28 cellular contexts compared by ENCODE assay signal in genomic region chr2:42300527-42300926, GRCh38.
"Had no signal": no experiment of that assay in that cellular context is flagged by ENCODE, and none has a peak within 500 bp of the region (broad histone marks: within the 10 kb centered on the region; RNA-seq: fewer than 3 reads in every experiment).

No MANE protein-coding gene starts in this region.

- H3K9me3 ChIP-seq: left ventricle myocardium inferior, neutrophil, psoas muscle, suprapubic skin, thoracic aorta, tibial artery, upper lobe of right lung had no signal

- FAIRE-seq: urothelium cell line had no signal

- H3K9ac ChIP-seq: neural progenitor cell, parathyroid adenoma had no signal

- H3K9me3 Mint-ChIP-seq: mesothelial cell of epicardium; naive B cell; natural killer cell; nephron progenitor cell; neural progenitor cell; stimulated activated naive B cell treated with anti-CD40 and anti-IgM and Interleukin-4, amounts not matched to agents 10 μg/mL and 1 μg/mL and 100 μg/mL, for 72 hours; stimulated activated naive CD8-positive, alpha-beta T cell treated with anti-CD3 and anti-CD28 coated beads, Interleukin-15, Interleukin-2, amounts not matched to agents 100 ng/mL and 50 ng/mL, for 24 hours had no signal

- ATAC-seq: natural killer cell; psoas muscle; sciatic nerve; stimulated activated naive B cell treated with anti-CD40 and anti-IgM and Interleukin-4, amounts not matched to agents 10 μg/mL and 1 μg/mL and 100 μg/mL, for 72 hours; upper lobe of right lung had no signal

- H3K27me3 Mint-ChIP-seq: naive B cell; stimulated activated naive B cell treated with anti-CD40 and anti-IgM and Interleukin-4, amounts not matched to agents 10 μg/mL and 1 μg/mL and 100 μg/mL, for 72 hours; stimulated activated naive CD8-positive, alpha-beta T cell treated with anti-CD3 and anti-CD28 coated beads, Interleukin-15, Interleukin-2, amounts not matched to agents 100 ng/mL and 50 ng/mL, for 24 hours had no signal

- H3K27ac ChIP-seq: hepatocyte, left ventricle myocardium inferior, neural progenitor cell, neutrophil, parathyroid adenoma, psoas muscle, suprapubic skin, thoracic aorta, tibial artery, upper lobe of right lung had no signal

- H3K4me2 ChIP-seq: hepatocyte, neural progenitor cell had no signal

- H3K4me3 ChIP-seq: hepatocyte, left ventricle myocardium inferior, lung, neural progenitor cell, psoas muscle, skin epidermis, suprapubic skin, thoracic aorta, tibial artery, upper lobe of right lung had no signal

- H3K4me3 Mint-ChIP-seq: mesothelial cell of epicardium; naive B cell; natural killer cell; nephron progenitor cell; neural progenitor cell; stimulated activated naive B cell treated with anti-CD40 and anti-IgM and Interleukin-4, amounts not matched to agents 10 μg/mL and 1 μg/mL and 100 μg/mL, for 72 hours; stimulated activated naive CD8-positive, alpha-beta T cell treated with anti-CD3 and anti-CD28 coated beads, Interleukin-15, Interleukin-2, amounts not matched to agents 100 ng/mL and 50 ng/mL, for 24 hours had no signal

- H3K27ac Mint-ChIP-seq: mesothelial cell of epicardium; nephron progenitor cell; neural progenitor cell; stimulated activated naive B cell treated with anti-CD40 and anti-IgM and Interleukin-4, amounts not matched to agents 10 μg/mL and 1 μg/mL and 100 μg/mL, for 72 hours; stimulated activated naive CD8-positive, alpha-beta T cell treated with anti-CD3 and anti-CD28 coated beads, Interleukin-15, Interleukin-2, amounts not matched to agents 100 ng/mL and 50 ng/mL, for 24 hours had no signal

- H3K4me1 ChIP-seq: left ventricle myocardium inferior, neural progenitor cell, parathyroid adenoma, psoas muscle had no signal

- H3K27me3 ChIP-seq: hepatocyte, neural progenitor cell, neutrophil, suprapubic skin, tibial artery, upper lobe of right lung had no signal

- H3K4me1 Mint-ChIP-seq: mesothelial cell of epicardium, nephron progenitor cell, neural progenitor cell had no signal

- H3K79me2 ChIP-seq: hepatocyte, parathyroid adenoma had no signal

- DNase-seq: islet precursor cell; left ventricle myocardium inferior; mesendoderm; naive B cell; natural killer cell; nephron progenitor cell; occipital lobe; psoas muscle; stimulated activated CD4-positive, alpha-beta T cell treated with anti-CD3 and anti-CD28 coated beads, Interleukin-12 subunit alpha, Interleukin-12 subunit beta, amount 100 ng/mL, for 4 hours; stimulated activated CD4-positive, alpha-beta T cell treated with anti-CD3 and anti-CD28 coated beads, Interleukin-15, amount 100 ng/mL, for 24 hours; stimulated activated CD4-positive, alpha-beta T cell treated with anti-CD3 and anti-CD28 coated beads, Interleukin-2, amount 100 ng/mL, for 24 hours; stimulated activated CD4-positive, alpha-beta T cell treated with anti-CD3 and anti-CD28 coated beads, Interleukin-4, amount 100 ng/mL, for 1 hour; stimulated activated naive B cell treated with anti-CD40 and anti-IgM and Interleukin-4, amounts not matched to agents 10 μg/mL and 1 μg/mL and 100 μg/mL, for 72 hours; tibial artery; trophoblast cell; upper lobe of right lung had no signal

- H2AFZ ChIP-seq: hepatocyte, neural progenitor cell, parathyroid adenoma had no signal
